ENCODE assay signal across 25 cellular contexts in genomic region chr16:62829084-62829483, GRCh38.
"Had no signal": no experiment of that assay in that cellular context is flagged by ENCODE, and none has a peak within 500 bp of the region (broad histone marks: within the 10 kb centered on the region; RNA-seq: fewer than 3 reads in every experiment).

No MANE protein-coding gene starts in this region.

- DNase-seq: Karpas-422, MM.1S, NCI-H1092, NCI-H1105, NCI-H1417 treated with DMSO at 0.1 percent for 48 hours, NCI-H1436 treated with DMSO at 0.1 percent for 48 hours, NCI-H1694 treated with DMSO at 0.1 percent for 48 hours, NCI-H187 treated with DMSO at 0.1 percent for 48 hours, NCI-H2029, NCI-H2081, NCI-H2171 treated with DMSO at 0.1 percent for 48 hours, NCI-H2227 treated with DMSO at 0.1 percent for 48 hours, NCI-H345, NCI-H446, NCI-H510A treated with DMSO at 0.1 percent for 48 hours, NCI-H524 treated with DMSO at 0.1 percent for 48 hours, NCI-H526 treated with DMSO at 0.1 percent for 48 hours, NCI-H774, PC-9, SHP77, SIG-M5, SJCRH30 had no signal

- ATAC-seq: Panc1, Right ventricle myocardium inferior, SK-N-SH treated with all-trans-retinoic acid at 6 μM for 48 hours had no signal
